28 cellular contexts compared by ENCODE assay signal in genomic region chr2:152413228-152414030, GRCh38.
A peak's percentile ranks its signal among the peaks of the same experiment; 100 is the strongest.
DNase-seq lines count a peak whose midpoint lies in the region; ATAC-seq, FAIRE-seq and TF ChIP-seq lines count a peak whose summit lies in the region.
"Had no signal": no experiment of that assay in that cellular context is flagged by ENCODE, and none has a peak within 500 bp of the region (broad histone marks: within the 10 kb centered on the region; RNA-seq: fewer than 3 reads in every experiment).

No MANE protein-coding gene starts in this region.

- no peaks in the 10 kb centered on the region for H3K27me3 ChIP-seq in HepG2 (ENCODE audit: control insufficient read depth in 1 of 2, insufficient read depth in 2 of 2, low read length in 2 of 2)
- H3K27me3 ChIP-seq in right lobe of liver = no peaks in the 10 kb centered on the region
- H3K27me3 ChIP-seq in MM.1S (replicated peaks; ENCODE audit: insufficient read depth, low read length) = no peaks in the 10 kb centered on the region
- H3K27me3 ChIP-seq: BE2C, suprapubic skin, uterus had no signal

- CTCF ChIA-PET in HepG2 (lab: Yijun Ruan, JAX; ENCODE audit: low intra/inter-chr PET ratio, low total read pairs) = no interaction called here

- peak overlapping the region; percentile 84 for H3K27ac Mint-ChIP-seq in type B pancreatic cell
- no peak overlapping the region for H3K27ac Mint-ChIP-seq in activated naive CD8-positive, alpha-beta T cell treated with anti-CD3 and anti-CD28 coated beads, Interleukin-2, amount 50 U/mL, for 24 hours
- H3K27ac Mint-ChIP-seq: activated T-cell treated with anti-CD3 and anti-CD28 coated beads, Interleukin-2, amount 50 U/mL, for 24 hours had no signal

- POLR2A ChIA-PET in HepG2 (lab: Yijun Ruan, JAX) = no interaction called here

- peaks cover 6% of the 10 kb centered on the region in 2 experiments; a peak in 4 of 5 replicates for H3K36me3 ChIP-seq in HepG2 (replicated peaks in 1 of 2; ENCODE audit: control insufficient read depth in 1 of 2, insufficient read depth in 2 of 2, low read length in 2 of 2)
- no peaks in the 10 kb centered on the region for H3K36me3 ChIP-seq in right lobe of liver
- no peaks in the 10 kb centered on the region for H3K36me3 ChIP-seq in MM.1S (replicated peaks; ENCODE audit: insufficient read depth, low read length)
- H3K36me3 ChIP-seq: BE2C, suprapubic skin, uterus had no signal

- H3K27ac ChIP-seq in HepG2 (ENCODE audit: extremely low read length, insufficient read depth, low read length) (no peak overlapping the region), right lobe of liver (no peak overlapping the region), caudate nucleus (ENCODE audit: low read depth, low read length) (peak overlapping the region; percentile 71), MM.1S (ENCODE audit: low read length) (no peak overlapping the region)
- H3K27ac ChIP-seq: GM23248, skin epidermis, suprapubic skin had no signal

- H3K4me3 ChIP-seq in HepG2 (replicated peaks in 1 of 3; ENCODE audit: insufficient read depth in 1 of 3, low read depth in 2 of 3, low read length in 3 of 3) = no peak overlapping the region
- no peak overlapping the region for H3K4me3 ChIP-seq in right lobe of liver
- no peak overlapping the region for H3K4me3 ChIP-seq in MM.1S (ENCODE audit: low read length)
- H3K4me3 ChIP-seq: GM23248, skin epidermis, suprapubic skin, uterus had no signal

- peaks cover 6% of the 10 kb centered on the region for H3K36me3 Mint-ChIP-seq in type B pancreatic cell
- H3K36me3 Mint-ChIP-seq in activated naive CD8-positive, alpha-beta T cell treated with anti-CD3 and anti-CD28 coated beads, Interleukin-2, amount 50 U/mL, for 24 hours (ENCODE audit: low read depth) = no peaks in the 10 kb centered on the region

- TF ChIP-seq CTCF in HepG2 (CRISPR knock-in tag; IDR thresholded peaks at IDR 0.05) (no peak), right lobe of liver (IDR thresholded peaks at IDR 0.05) (no peak), type B pancreatic cell (conservative IDR thresholded peaks at IDR 0.05) (no peak), MM.1S (IDR thresholded peaks at IDR 0.05; ENCODE audit: low read length) (no peak)

- H2AFZ ChIP-seq in HepG2 (ENCODE audit: low read length) (no peak overlapping the region), MM.1S (ENCODE audit: low read length) (no peak overlapping the region)
- H2AFZ ChIP-seq: GM23248 had no signal

- H3K9me2 ChIP-seq in MM.1S (replicated peaks; ENCODE audit: insufficient read depth, low read length) = no peaks in the 10 kb centered on the region

- in situ Hi-C loops in HepG2 (cut with HindIII; ENCODE audit: extremely low pct_ligation_motif_present, low pct_unique_long_range_greater_than_20kb) = loop anchor here (5.0 kb wide), 1 partner anchor 76 kb away; the partner anchor contains the start of gene FMNL2

- DNase-seq in HepG2 (ENCODE audit: low spot score) = peak; percentile 64
- DNase-seq in right lobe of liver = no peak
- DNase-seq in caudate nucleus (lab: John Stamatoyannopoulos, UW) = no peak
- peak; percentile 74 for DNase-seq in kidney glomerular epithelial cell (lab: John Stamatoyannopoulos, UW)
- no peak for DNase-seq in type B pancreatic cell (ENCODE audit: extremely low spot score, unreplicated experiment)
- DNase-seq in HT-29 (ENCODE audit: low spot score) = no peak
- DNase-seq in MM.1S = no peak
- no peak for DNase-seq in activated naive CD8-positive, alpha-beta T cell treated with anti-CD3 and anti-CD28 coated beads, Interleukin-2, amount 50 U/mL, for 24 hours
- DNase-seq: activated CD4-positive, alpha-beta T cell treated with anti-CD3 and anti-CD28 coated beads for 36 hours; activated naive CD4-positive, alpha-beta T cell; activated T-cell treated with anti-CD3 and anti-CD28 coated beads, Interleukin-2, amount 50 U/mL, for 24 hours; BE2C; central memory CD4-positive, alpha-beta T cell; COR-L47; DMS79 treated with DMSO at 0.1 percent for 48 hours; GM23248; MV-4-11; NCI-H146; NCI-H2171; nephron progenitor cell; NK-92 treated with Interleukin-12 subunit alpha and Interleukin-12 subunit beta, amount 100 ng/mL, for 24 hours; posterior cingulate gyrus; stimulated activated CD4-positive, alpha-beta T cell treated with anti-CD3 and anti-CD28 coated beads, Interleukin-1b, Interleukin-23, amount 100 ng/mL, for 48 hours; T-helper 1 cell; uterus had no signal

- no peak for TF ChIP-seq RAD21 in HepG2 (CRISPR knock-in tag; IDR thresholded peaks at IDR 0.05)

- H3K9me3 ChIP-seq in HepG2 (ENCODE audit: low read length) = no peaks in the 10 kb centered on the region
- no peaks in the 10 kb centered on the region for H3K9me3 ChIP-seq in right lobe of liver
- no peaks in the 10 kb centered on the region for H3K9me3 ChIP-seq in MM.1S (replicated peaks; ENCODE audit: insufficient read depth, low read length)
- H3K9me3 ChIP-seq: BE2C, suprapubic skin, uterus had no signal

- peaks cover 42% of the 10 kb centered on the region for H3K4me1 Mint-ChIP-seq in type B pancreatic cell (ENCODE audit: unreplicated experiment)
- H3K4me1 Mint-ChIP-seq in activated naive CD8-positive, alpha-beta T cell treated with anti-CD3 and anti-CD28 coated beads, Interleukin-2, amount 50 U/mL, for 24 hours = peaks cover 24% of the 10 kb centered on the region

- H3K4me2 ChIP-seq in HepG2 (ENCODE audit: low read depth, low read length) (no peak overlapping the region), MM.1S (ENCODE audit: low read depth, low read length) (no peak overlapping the region)

- H3K27me3 Mint-ChIP-seq in type B pancreatic cell = no peaks in the 10 kb centered on the region
- H3K27me3 Mint-ChIP-seq in activated naive CD8-positive, alpha-beta T cell treated with anti-CD3 and anti-CD28 coated beads, Interleukin-2, amount 50 U/mL, for 24 hours = peaks cover 10% of the 10 kb centered on the region

- no peak overlapping the region for H3K9ac ChIP-seq in HepG2 (ENCODE audit: insufficient read depth, low read depth, low read length)
- no peak overlapping the region for H3K9ac ChIP-seq in MM.1S (ENCODE audit: low read length)
- H3K9ac ChIP-seq: GM23248 had no signal

- intact Hi-C loops in HepG2 (cut with micrococcal nuclease; ENCODE audit: unreplicated experiment) = loop anchor here (5.0 to 10.0 kb wide), 2 partner anchors 76 to 239 kb away; partner anchors contain the start of genes FMNL2 and STAM2
- intact Hi-C loops in right lobe of liver (cut with DNase I) = no loop called here

- H3K9me3 Mint-ChIP-seq in type B pancreatic cell = peaks cover 10% of the 10 kb centered on the region
- H3K9me3 Mint-ChIP-seq in activated naive CD8-positive, alpha-beta T cell treated with anti-CD3 and anti-CD28 coated beads, Interleukin-2, amount 50 U/mL, for 24 hours = no peaks in the 10 kb centered on the region
- H3K9me3 Mint-ChIP-seq: activated T-cell treated with anti-CD3 and anti-CD28 coated beads, Interleukin-2, amount 50 U/mL, for 24 hours; nephron progenitor cell had no signal

- ATAC-seq in HepG2 (no peak), right lobe of liver (no peak)
- ATAC-seq in activated naive CD8-positive, alpha-beta T cell treated with anti-CD3 and anti-CD28 coated beads, Interleukin-2, amount 50 U/mL, for 24 hours = no peak
- ATAC-seq: activated CD4-positive, alpha-beta T cell treated with anti-CD3 and anti-CD28 coated beads for 36 hours had no signal

- no peak for FAIRE-seq in HepG2 (lab: Jason Lieb, UNC)
- FAIRE-seq: islet of Langerhans had no signal

- BruUV-seq in HepG2 (replicated peaks; lab: Mats Ljungman, UMichigan) = no TSS peak

- peak overlapping the region; percentile 26 for H3K4me3 Mint-ChIP-seq in type B pancreatic cell
- H3K4me3 Mint-ChIP-seq in activated naive CD8-positive, alpha-beta T cell treated with anti-CD3 and anti-CD28 coated beads, Interleukin-2, amount 50 U/mL, for 24 hours = no peak overlapping the region
- H3K4me3 Mint-ChIP-seq: activated CD4-positive, alpha-beta T cell treated with anti-CD3 and anti-CD28 coated beads for 36 hours; activated T-cell treated with anti-CD3 and anti-CD28 coated beads, Interleukin-2, amount 50 U/mL, for 24 hours; nephron progenitor cell had no signal

- no peak for TF ChIP-seq EP300 in HepG2 (IDR thresholded peaks at IDR 0.05; ENCODE audit: low read depth in 2 of 2, low read length in 2 of 2)
- no peak for TF ChIP-seq EP300 in HepG2 (CRISPR knock-in tag; IDR thresholded peaks at IDR 0.05; ENCODE audit: borderline replicate concordance)

- H3K79me2 ChIP-seq in HepG2 (ENCODE audit: insufficient read depth, low read length) (peaks cover 96% of the 10 kb centered on the region), MM.1S (ENCODE audit: low read length) (no peaks in the 10 kb centered on the region)

- H4K20me1 ChIP-seq in HepG2 (ENCODE audit: insufficient read depth, low read length) = no peaks in the 10 kb centered on the region
- no peaks in the 10 kb centered on the region for H4K20me1 ChIP-seq in MM.1S (ENCODE audit: insufficient read depth, low read length)

- TF ChIP-seq POLR2A in HepG2 (IDR thresholded peaks at IDR 0.05; ENCODE audit: insufficient read depth in 1 of 2, low read depth in 2 of 2, low read length in 2 of 2) (no peak), right lobe of liver (IDR thresholded peaks at IDR 0.05) (no peak)

- peaks cover 83% of the 10 kb centered on the region for H3K4me1 ChIP-seq in HepG2 (ENCODE audit: insufficient read depth, low read length)
- peaks cover 0 to 7% (median 0%) of the 10 kb centered on the region in 4 donors for H3K4me1 ChIP-seq in right lobe of liver
- H3K4me1 ChIP-seq in MM.1S (ENCODE audit: low read length) = peaks cover 3% of the 10 kb centered on the region; the same call in 1 of the 2 replicates
- H3K4me1 ChIP-seq: BE2C, uterus had no signal

- 98% methylated on average over 3 of the region's 3 CpGs for WGBS in HepG2 (ENCODE audit: low lambda C conversion rate)
- WGBS in right lobe of liver (ENCODE audit: insufficient coverage, low coverage, low lambda C conversion rate, missing lambda C conversion rate) = 69% methylated on average over 3 of the region's 3 CpGs

- H3F3A ChIP-seq in MM.1S (ENCODE audit: insufficient read depth, low read length) = no peaks in the 10 kb centered on the region

TF ChIP-seq in HepG2, 621 proteins besides CTCF, POLR2A, EP300 and RAD21:
- TF ChIP-seq HDAC1 (CRISPR knock-in tag; IDR thresholded peaks at IDR 0.05) (no peak), SOX13 (IDR thresholded peaks at IDR 0.05) (no peak), SOX13 (CRISPR knock-in tag; conservative IDR thresholded peaks at IDR 0.05 in 1 of 2, IDR thresholded peaks at IDR 0.05 in 1 of 2) (peak in 1 of 2 experiments; percentile 76; a peak in 1 of 4 replicates), SOX5 (CRISPR knock-in tag; IDR thresholded peaks at IDR 0.05; ENCODE audit: borderline replicate concordance) (peak; percentile 31; the same call in 1 of the 2 replicates), ZNF644 (CRISPR knock-in tag; IDR thresholded peaks at IDR 0.05; ENCODE audit: low read depth) (peak; percentile 13; the same call in 1 of the 2 replicates)
TF ChIP-seq in HepG2: peak in this region for 3.

Comparison
In these comparisons a context has a peak if more than half of its experiments do, and no peak if none do; other contexts are left out.
1. DNase-seq: peak in HepG2 (single experiment) and kidney glomerular epithelial cell (single experiment); none in right lobe of liver (0 of 3), caudate nucleus (0 of 61), type B pancreatic cell (single experiment), HT-29 (single experiment), MM.1S (single experiment) and activated naive CD8-positive, alpha-beta T cell treated with anti-CD3 and anti-CD28 coated beads, Interleukin-2, amount 50 U/mL, for 24 hours (single experiment).